7 cellular contexts compared by ENCODE assay signal in the genomic region with DNA sequence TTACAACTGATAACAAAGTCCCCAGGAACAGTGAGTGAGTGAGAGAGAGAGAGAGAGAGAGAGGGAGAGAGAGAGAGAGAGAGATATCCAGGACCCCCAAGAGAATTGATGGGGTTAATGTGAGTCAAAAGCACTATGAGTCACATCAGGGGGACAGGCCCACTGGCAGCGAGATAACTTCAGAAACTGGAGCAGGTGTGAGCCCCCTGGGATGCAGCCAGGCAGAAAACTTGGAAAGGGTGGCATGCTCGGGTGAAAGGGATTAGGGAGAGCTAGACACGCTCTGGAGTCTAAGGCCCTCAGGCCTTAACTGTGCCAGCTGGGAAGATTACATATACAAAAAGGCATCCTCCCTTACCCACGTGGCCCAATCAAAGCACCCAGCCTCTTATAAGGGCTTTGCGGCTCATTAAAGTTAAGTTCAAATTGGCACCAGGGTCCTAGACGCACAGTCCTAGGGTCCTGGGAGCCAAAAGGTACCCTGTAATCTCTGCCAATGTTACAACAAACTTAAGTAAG. TPM values are rescaled to one million over a fixed set of nuclear protein-coding genes. Genes with fewer than 3 reads are reported as not detected.
A peak's percentile ranks its signal among the peaks of the same experiment; 100 is the strongest.
DNase-seq lines count a peak whose midpoint lies in the region; ATAC-seq and TF ChIP-seq lines count a peak whose summit lies in the region.

No MANE protein-coding gene starts in this region.

- H3K4me3 ChIP-seq in GM06990 (replicated peaks; ENCODE audit: low read depth, low read length) (peak overlapping the region; percentile 73), epithelial cell of esophagus (ENCODE audit: low read length) (peak overlapping the region; percentile 62), mucosa of descending colon (no peak overlapping the region), vagina (peak overlapping the region; percentile 46 to 57)

- CTCF ChIA-PET in WTC11 (lab: Charles Lee) = no interaction called here

- H3K9me3 ChIP-seq in mucosa of descending colon = no peaks in the 10 kb centered on the region
- H3K9me3 ChIP-seq in vagina = no peaks in the 10 kb centered on the region

- no peak for TF ChIP-seq POLR2A in vagina (IDR thresholded peaks at IDR 0.05)

- TF ChIP-seq CTCF in GM06990 (IDR thresholded peaks at IDR 0.05; ENCODE audit: insufficient read depth, low read length, poor library complexity, severe bottlenecking) (no peak), WTC11 (IDR thresholded peaks at IDR 0.05) (no peak), epithelial cell of esophagus (IDR thresholded peaks at IDR 0.05; ENCODE audit: insufficient read depth, low read depth, low read length, missing control alignments) (no peak), mucosa of descending colon (IDR thresholded peaks at IDR 0.05) (no peak), vagina (IDR thresholded peaks at IDR 0.05) (no peak)

- H3K36me3 ChIP-seq in GM06990 (ENCODE audit: control insufficient read depth, insufficient read depth, low read length) (no peaks in the 10 kb centered on the region), mucosa of descending colon (ENCODE audit: low read depth) (no peaks in the 10 kb centered on the region), vagina (no peaks in the 10 kb centered on the region)

- no peaks in the 10 kb centered on the region for H3K9me3 Mint-ChIP-seq in WTC11

- no peaks in the 10 kb centered on the region for H3K27me3 ChIP-seq in GM06990 (replicated peaks; ENCODE audit: control insufficient read depth, insufficient read depth, low read length)
- H3K27me3 ChIP-seq in vagina = no peaks in the 10 kb centered on the region

- peak; percentile 16 for ATAC-seq in WTC11
- peak; percentile 49 for ATAC-seq in mucosa of descending colon

- peak overlapping the region; percentile 87 for H3K4me3 Mint-ChIP-seq in WTC11

- no peaks in the 10 kb centered on the region for H3K36me3 Mint-ChIP-seq in WTC11

- peak overlapping the region; percentile 78 for H3K27ac ChIP-seq in vagina

- H3K4me1 ChIP-seq in mucosa of descending colon (ENCODE audit: low read depth) = no peaks in the 10 kb centered on the region
- peaks cover 6% of the 10 kb centered on the region for H3K4me1 ChIP-seq in vagina

- intact Hi-C loops in mucosa of descending colon (cut with DNase I, micrococcal nuclease) = no loop called here
- intact Hi-C loops in vagina (cut with DNase I) = no loop called here

- peaks cover 5% of the 10 kb centered on the region; the same call in 1 of the 2 replicates for H3K4me1 Mint-ChIP-seq in WTC11

- H3K27me3 Mint-ChIP-seq in WTC11 (ENCODE audit: low read depth) = no peaks in the 10 kb centered on the region

- DNase-seq in GM06990 (ENCODE audit: extremely low read depth, insufficient read length) (peak; percentile 34), HuH-7 (ENCODE audit: low spot score) (peak; percentile 8), WTC11 (ENCODE audit: low spot score) (peak; percentile 8), epithelial cell of esophagus (ENCODE audit: low read depth) (peak; percentile 82), mucosa of descending colon (peak in 1 of 3 donors; percentile 27), vagina (ENCODE audit: extremely low spot score in 2 of 2) (no peak), NCI-H187 (lab: John Stamatoyannopoulos, UW) (no peak)

- POLR2A ChIA-PET in WTC11 (lab: Charles Lee) = no interaction called here

- H3K27ac Mint-ChIP-seq in WTC11 = no peak overlapping the region

TF ChIP-seq in WTC11, 78 proteins besides CTCF, POLR2A, EP300 and RAD21:
- TF ChIP-seq CREM (CRISPR knock-in tag; IDR thresholded peaks at IDR 0.05) = no peak
- TF ChIP-seq, protein P1, sequence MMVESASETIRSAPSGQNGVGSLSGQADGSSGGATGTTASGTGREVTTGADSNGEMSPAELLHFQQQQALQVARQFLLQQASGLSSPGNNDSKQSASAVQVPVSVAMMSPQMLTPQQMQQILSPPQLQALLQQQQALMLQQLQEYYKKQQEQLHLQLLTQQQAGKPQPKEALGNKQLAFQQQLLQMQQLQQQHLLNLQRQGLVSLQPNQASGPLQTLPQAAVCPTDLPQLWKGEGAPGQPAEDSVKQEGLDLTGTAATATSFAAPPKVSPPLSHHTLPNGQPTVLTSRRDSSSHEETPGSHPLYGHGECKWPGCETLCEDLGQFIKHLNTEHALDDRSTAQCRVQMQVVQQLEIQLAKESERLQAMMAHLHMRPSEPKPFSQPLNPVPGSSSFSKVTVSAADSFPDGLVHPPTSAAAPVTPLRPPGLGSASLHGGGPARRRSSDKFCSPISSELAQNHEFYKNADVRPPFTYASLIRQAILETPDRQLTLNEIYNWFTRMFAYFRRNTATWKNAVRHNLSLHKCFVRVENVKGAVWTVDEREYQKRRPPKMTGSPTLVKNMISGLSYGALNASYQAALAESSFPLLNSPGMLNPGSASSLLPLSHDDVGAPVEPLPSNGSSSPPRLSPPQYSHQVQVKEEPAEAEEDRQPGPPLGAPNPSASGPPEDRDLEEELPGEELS (CRISPR knock-in tag; IDR thresholded peaks at IDR 0.05) = no peak
- no peak for TF ChIP-seq ZNF317 (CRISPR knock-in tag; IDR thresholded peaks at IDR 0.05; ENCODE audit: borderline replicate concordance, low read depth)
- no peak for TF ChIP-seq CBFB (CRISPR knock-in tag; IDR thresholded peaks at IDR 0.05; ENCODE audit: low read depth)
- no peak for TF ChIP-seq TCF7 (CRISPR knock-in tag; IDR thresholded peaks at IDR 0.05; ENCODE audit: low read depth)
- TF ChIP-seq ZNF232 (CRISPR knock-in tag; IDR thresholded peaks at IDR 0.05) = no peak
- no peak for TF ChIP-seq ZNF263 (CRISPR knock-in tag; IDR thresholded peaks at IDR 0.05; ENCODE audit: low read depth)
- TF ChIP-seq, protein P2, sequence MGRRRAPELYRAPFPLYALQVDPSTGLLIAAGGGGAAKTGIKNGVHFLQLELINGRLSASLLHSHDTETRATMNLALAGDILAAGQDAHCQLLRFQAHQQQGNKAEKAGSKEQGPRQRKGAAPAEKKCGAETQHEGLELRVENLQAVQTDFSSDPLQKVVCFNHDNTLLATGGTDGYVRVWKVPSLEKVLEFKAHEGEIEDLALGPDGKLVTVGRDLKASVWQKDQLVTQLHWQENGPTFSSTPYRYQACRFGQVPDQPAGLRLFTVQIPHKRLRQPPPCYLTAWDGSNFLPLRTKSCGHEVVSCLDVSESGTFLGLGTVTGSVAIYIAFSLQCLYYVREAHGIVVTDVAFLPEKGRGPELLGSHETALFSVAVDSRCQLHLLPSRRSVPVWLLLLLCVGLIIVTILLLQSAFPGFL (CRISPR knock-in tag; IDR thresholded peaks at IDR 0.05; ENCODE audit: borderline replicate concordance) = no peak
- no peak for TF ChIP-seq PRDM15 (CRISPR knock-in tag; IDR thresholded peaks at IDR 0.05)

RNA-seq across cellular contexts. Expression of gene ACOT9, which starts 0.8 kb away (rescaled TPM):
- total RNA-seq in WTC11 (2021) = 27.6 to 32.6 TPM (median 29.3 TPM) in 3 replicates
- 10 to 100 TPM; 15.6 to 30.3 (median 22.8) TPM for total RNA-seq in mucosa of descending colon
- 39.0 TPM for total RNA-seq in vagina

RNA-seq across cellular contexts. Expression of gene SAT1, which starts 40.7 kb away (rescaled TPM):
- 52.6 to 70.7 TPM (median 55.8 TPM) in 3 replicates for total RNA-seq in WTC11 (2021)
- total RNA-seq in mucosa of descending colon = 100 to 1,000 TPM; 267 to 574 (median 449) TPM
- 389 TPM for total RNA-seq in vagina

Comparison
In these comparisons a context has a peak if more than half of its experiments do, and no peak if none do; other contexts are left out.
1. DNase-seq: peak in GM06990 (single experiment), HuH-7 (single experiment), WTC11 (single experiment) and epithelial cell of esophagus (single experiment); none in vagina (0 of 2) and NCI-H187 (0 of 2).